ENCODE assay signal across 9 cellular contexts in genomic region chr3:42031808-42032475, GRCh38. TPM values are rescaled to one million over a fixed set of nuclear protein-coding genes. Genes with fewer than 3 reads are reported as not detected.
DNase-seq lines count a peak whose midpoint lies in the region; ATAC-seq and TF ChIP-seq lines count a peak whose summit lies in the region.
"Had no signal": no experiment of that assay in that cellular context is flagged by ENCODE, and none has a peak within 500 bp of the region (broad histone marks: within the 10 kb centered on the region; RNA-seq: fewer than 3 reads in every experiment).

No MANE protein-coding gene starts in this region.

- no peak for TF ChIP-seq CTCF in AG04449 (IDR thresholded peaks at IDR 0.05; ENCODE audit: insufficient read depth, low read length, missing control alignments)
- no peak for TF ChIP-seq CTCF in Panc1 (IDR thresholded peaks at IDR 0.05)
- no peak for TF ChIP-seq CTCF in nephron progenitor cell (IDR thresholded peaks at IDR 0.05)
- no peak for TF ChIP-seq CTCF in Calu3 (IDR thresholded peaks at IDR 0.05; ENCODE audit: unreplicated experiment)
- no peak for TF ChIP-seq CTCF in GM13976 (IDR thresholded peaks at IDR 0.05; ENCODE audit: borderline replicate concordance, control extremely low read depth, extremely low read depth, insufficient read depth, missing control alignments)

- intact Hi-C loops in Panc1 (cut with micrococcal nuclease; ENCODE audit: unreplicated experiment) (no loop called here), Calu3 (cut with micrococcal nuclease; ENCODE audit: unreplicated experiment) (no loop called here)

- no peaks in the 10 kb centered on the region for H3K27me3 ChIP-seq in Panc1 (ENCODE audit: control insufficient read depth, insufficient read depth, low read length)

- DNase-seq in AG04449 (ENCODE audit: low read depth, low spot score) (no peak), Panc1 (ENCODE audit: low read depth, low spot score) (no peak), epithelial cell of prostate (ENCODE audit: low read depth, low spot score) (no peak), nephron progenitor cell (no peak), Calu3 (no peak), GM13976 (ENCODE audit: low spot score) (no peak)
- DNase-seq in effector CD4-positive, alpha-beta T cell: no peak
- no peak for DNase-seq in activated CD4-positive, alpha-beta T cell treated with anti-CD3 and anti-CD28 coated beads for 48 hours
- DNase-seq: cerebellar nuclear complex had no signal

- CTCF ChIA-PET in AG04449 (lab: Yijun Ruan, JAX) (interaction anchor here (1.1 to 1.6 kb wide), 3 partner anchors 30 to 66 kb away, joined by 3 to 4 read pairs (median 4); no protein-coding TSS in a partner anchor), Panc1 (lab: Charles Lee) (interaction anchor here (0.6 kb wide), 1 partner anchor 8 kb away, joined by 7 read pairs; no protein-coding TSS in a partner anchor), Calu3 (lab: Charles Lee) (no interaction called here)

- H3K27ac ChIP-seq in Panc1 (ENCODE audit: low read length) (peak overlapping the region; percentile 86), epithelial cell of prostate (peak overlapping the region; percentile 30)

- H3K9me3 Mint-ChIP-seq in nephron progenitor cell (peaks cover 11% of the 10 kb centered on the region), Calu3 (ENCODE audit: low read depth, unreplicated experiment) (peaks cover 2% of the 10 kb centered on the region)

- POLR2A ChIA-PET in AG04449 (lab: Yijun Ruan, JAX): interaction anchor here (1.0 to 1.2 kb wide), 2 partner anchors 30 to 40 kb away, joined by 3 to 4 read pairs; no protein-coding TSS in a partner anchor
- POLR2A ChIA-PET in Panc1 (lab: Charles Lee): interaction anchor here (0.6 kb wide), 1 partner anchor 12 kb away, joined by 3 read pairs; no protein-coding TSS in a partner anchor

- BruUV-seq in Panc1 (replicated peaks; lab: Mats Ljungman, UMichigan) (no TSS peak), Calu3 (replicated peaks; lab: Mats Ljungman, UMichigan) (no TSS peak)

- peak overlapping the region; percentile 27; the same call in 1 of the 2 replicates for H3K4me3 ChIP-seq in AG04449 (ENCODE audit: low read depth, low read length)
- H3K4me3 ChIP-seq in Panc1 (ENCODE audit: low read depth in 2 of 2, low read length in 2 of 2): peak overlapping the region in 1 of 2 experiments; percentile 20; a peak in 2 of 4 replicates

- no peaks in the 10 kb centered on the region for H3K36me3 ChIP-seq in Panc1 (ENCODE audit: control insufficient read depth, insufficient read depth, low read length)

- peak; percentile 75 for ATAC-seq in Panc1

- H3K9me3 ChIP-seq in Panc1 (ENCODE audit: control insufficient read depth, insufficient read depth, low read depth, low read length): no peaks in the 10 kb centered on the region

- H3K27me3 Mint-ChIP-seq in nephron progenitor cell (ENCODE audit: low read depth, poor library complexity) (no peaks in the 10 kb centered on the region), Calu3 (ENCODE audit: unreplicated experiment) (no peaks in the 10 kb centered on the region)

- in situ Hi-C loops in Panc1 (cut with HindIII; ENCODE audit: low pct_unique_long_range_greater_than_20kb, low sequenced_read_pairs): no loop called here
- in situ Hi-C loops in GM13976 (cut with MboI; ENCODE audit: low sequenced_read_pairs, unreplicated experiment): no loop called here

- H3K27ac Mint-ChIP-seq in nephron progenitor cell (peak overlapping the region; percentile 88), Calu3 (ENCODE audit: unreplicated experiment) (no peak overlapping the region)

- peaks cover 36% of the 10 kb centered on the region for H3K36me3 Mint-ChIP-seq in nephron progenitor cell (ENCODE audit: low read depth)
- H3K36me3 Mint-ChIP-seq in Calu3 (ENCODE audit: insufficient read depth, unreplicated experiment): no peaks in the 10 kb centered on the region

- peaks cover 69% of the 10 kb centered on the region for H3K4me1 Mint-ChIP-seq in nephron progenitor cell
- peaks cover 26% of the 10 kb centered on the region for H3K4me1 Mint-ChIP-seq in Calu3 (ENCODE audit: low read depth, unreplicated experiment)

- H3K4me3 Mint-ChIP-seq in nephron progenitor cell: peak overlapping the region; percentile 14
- no peak overlapping the region for H3K4me3 Mint-ChIP-seq in Calu3 (ENCODE audit: low read depth, unreplicated experiment)

- H3K4me1 ChIP-seq in Panc1 (ENCODE audit: control insufficient read depth, insufficient read depth, low read length): peaks cover 48% of the 10 kb centered on the region

RNA-seq across cellular contexts. Expression of gene TRAK1, which starts 59.2 kb away (rescaled TPM):
- total RNA-seq in Panc1 (2021; ENCODE audit: unreplicated experiment) (38.4 TPM), Calu3 (2022) (89.9 and 108 TPM in 2 replicates)
- 36.8 TPM for polyA plus RNA-seq in Panc1 (2012; ENCODE audit: insufficient read length)
